Comparison of ENCODE assay signal across 8 cellular contexts in genomic region chr12:52582971-52583456, GRCh38. TPM values are rescaled to one million over a fixed set of nuclear protein-coding genes. Genes with fewer than 3 reads are reported as not detected.
DNase-seq lines count a peak whose midpoint lies in the region; ATAC-seq and TF ChIP-seq lines count a peak whose summit lies in the region.

No MANE protein-coding gene starts in this region.

- DNase-seq in DND-41: peak; percentile 47
- peak; percentile 82 for DNase-seq in LoVo (ENCODE audit: low spot score)
- DNase-seq in SHP77 treated with DMSO at 0.1 percent for 48 hours (lab: John Stamatoyannopoulos, UW): peak; percentile 28
- DNase-seq in activated naive CD4-positive, alpha-beta T cell treated with anti-CD3 and anti-CD28 coated beads, Interleukin-2, amount 10 ng/mL, durations not matched to agents 7 days and 5 days: peak; percentile 81
- DNase-seq in glomerular visceral epithelial cell (ENCODE audit: extremely low spot score): peak; percentile 60
- DNase-seq in trophoblast cell: peak; percentile 50 to 86
- DNase-seq in upper lobe of right lung: peak; percentile 66

- H3K27me3 ChIP-seq in DND-41 (ENCODE audit: insufficient read depth, low read length, poor library complexity): peaks cover 12% of the 10 kb centered on the region
- H3K27me3 ChIP-seq in trophoblast cell (ENCODE audit: insufficient read depth, low read length): no peaks in the 10 kb centered on the region
- H3K27me3 ChIP-seq in upper lobe of right lung: no peaks in the 10 kb centered on the region

- no peak overlapping the region for H3K14ac ChIP-seq in trophoblast cell (ENCODE audit: low read length)

- CTCF ChIA-PET in activated naive CD4-positive, alpha-beta T cell treated with anti-CD3 and anti-CD28 coated beads, Interleukin-2, amount 10 ng/mL, durations not matched to agents 7 days and 5 days (lab: Charles Lee): interaction anchor here (0.9 to 14.2 kb wide), 18 partner anchors 9 to 398 kb away, joined by 3 to 244 read pairs (median 3); partner anchors contain the start of genes KRT3 and KRT74

- H4K12ac ChIP-seq in trophoblast cell (ENCODE audit: low read depth, low read length): no peak overlapping the region

- H2BK120ac ChIP-seq in trophoblast cell (ENCODE audit: insufficient read depth, low read length, poor library complexity): no peak overlapping the region

- WGBS in trophoblast cell (ENCODE audit: extremely low coverage, insufficient coverage, insufficient read length): no CpG with 5 or more reads among the region's 7 CpGs

- H3K27me3 Mint-ChIP-seq in activated naive CD4-positive, alpha-beta T cell treated with anti-CD3 and anti-CD28 coated beads, Interleukin-2, amount 10 ng/mL, durations not matched to agents 7 days and 5 days: peaks cover 34% of the 10 kb centered on the region

- H3K4me1 Mint-ChIP-seq in activated naive CD4-positive, alpha-beta T cell treated with anti-CD3 and anti-CD28 coated beads, Interleukin-2, amount 10 ng/mL, durations not matched to agents 7 days and 5 days: peaks cover 42% of the 10 kb centered on the region

- H3K79me2 ChIP-seq in DND-41 (ENCODE audit: insufficient read depth, low read length) (no peaks in the 10 kb centered on the region), trophoblast cell (ENCODE audit: control insufficient read depth, insufficient read depth, low read length, poor library complexity) (no peaks in the 10 kb centered on the region)

- no peaks in the 10 kb centered on the region for H3K79me1 ChIP-seq in trophoblast cell (ENCODE audit: low read length)

- no peak overlapping the region for H3K27ac ChIP-seq in DND-41 (ENCODE audit: low read length)
- H3K27ac ChIP-seq in trophoblast cell (ENCODE audit: low read depth, low read length): no peak overlapping the region
- H3K27ac ChIP-seq in upper lobe of right lung: no peak overlapping the region

- H3K18ac ChIP-seq in trophoblast cell (ENCODE audit: low read length): no peak overlapping the region

- H2AFZ ChIP-seq in DND-41 (ENCODE audit: low read depth, low read length): no peak overlapping the region
- H2AFZ ChIP-seq in trophoblast cell (ENCODE audit: insufficient read depth, low read length, poor library complexity): no peak overlapping the region

- no peak overlapping the region for H2BK5ac ChIP-seq in trophoblast cell (ENCODE audit: low read depth, low read length, poor library complexity)

- H4K91ac ChIP-seq in trophoblast cell (ENCODE audit: low read depth, low read length): no peak overlapping the region

- H3K9me3 Mint-ChIP-seq in activated naive CD4-positive, alpha-beta T cell treated with anti-CD3 and anti-CD28 coated beads, Interleukin-2, amount 10 ng/mL, durations not matched to agents 7 days and 5 days: no peaks in the 10 kb centered on the region

- TF ChIP-seq CTCF in DND-41 (IDR thresholded peaks at IDR 0.05; ENCODE audit: borderline replicate concordance, extremely low read depth, low read length, poor library complexity, severe bottlenecking) (peak; percentile 74), upper lobe of right lung (IDR thresholded peaks at IDR 0.05) (peak; percentile 68)

- H2AK5ac ChIP-seq in trophoblast cell (ENCODE audit: low read length): no peak overlapping the region

- H3K4me3 ChIP-seq in DND-41 (ENCODE audit: low read depth in 1 of 2, low read length in 2 of 2) (no peak overlapping the region), trophoblast cell (ENCODE audit: low read depth, low read length) (no peak overlapping the region), upper lobe of right lung (no peak overlapping the region)

- peak overlapping the region; percentile 19 for H2BK12ac ChIP-seq in trophoblast cell (ENCODE audit: low read length)

- no peaks in the 10 kb centered on the region for H3K4me1 ChIP-seq in DND-41 (ENCODE audit: insufficient read depth, low read length)
- peaks cover 0 to 5% of the 10 kb centered on the region in 2 experiments for H3K4me1 ChIP-seq in trophoblast cell (ENCODE audit: control insufficient read depth in 1 of 2, insufficient read depth in 2 of 2, low read length in 2 of 2)
- no peaks in the 10 kb centered on the region for H3K4me1 ChIP-seq in upper lobe of right lung

- no peak overlapping the region for H3K4me2 ChIP-seq in DND-41 (ENCODE audit: insufficient read depth, low read length)
- H3K4me2 ChIP-seq in trophoblast cell (ENCODE audit: low read length): no peak overlapping the region

- H3K36me3 ChIP-seq in DND-41 (ENCODE audit: insufficient read depth, low read length) (no peaks in the 10 kb centered on the region), trophoblast cell (ENCODE audit: control insufficient read depth in 1 of 2, insufficient read depth in 2 of 2, low read length in 2 of 2) (no peaks in the 10 kb centered on the region), upper lobe of right lung (no peaks in the 10 kb centered on the region)

- no peak overlapping the region for H3K9ac ChIP-seq in DND-41 (ENCODE audit: low read depth, low read length)
- H3K9ac ChIP-seq in trophoblast cell (ENCODE audit: low read length): no peak overlapping the region

- no peak overlapping the region for H4K8ac ChIP-seq in trophoblast cell (ENCODE audit: low read depth, low read length)

- ATAC-seq in DND-41 (ENCODE audit: insufficient read depth, low read depth) (peak; percentile 74), upper lobe of right lung (peak; percentile 90), HG03521 (IDR thresholded peaks at IDR 0.05; ENCODE audit: unreplicated experiment) (no peak)

- no peaks in the 10 kb centered on the region for H3K36me3 Mint-ChIP-seq in activated naive CD4-positive, alpha-beta T cell treated with anti-CD3 and anti-CD28 coated beads, Interleukin-2, amount 10 ng/mL, durations not matched to agents 7 days and 5 days

- no peaks in the 10 kb centered on the region for H3K9me3 ChIP-seq in DND-41 (ENCODE audit: insufficient read depth, low read length, severe bottlenecking)
- peaks cover 1% of the 10 kb centered on the region for H3K9me3 ChIP-seq in trophoblast cell (ENCODE audit: insufficient read depth, low read depth, low read length)
- no peaks in the 10 kb centered on the region for H3K9me3 ChIP-seq in upper lobe of right lung

- H4K20me1 ChIP-seq in DND-41 (ENCODE audit: insufficient read depth, low read length): no peaks in the 10 kb centered on the region

- intact Hi-C loops in upper lobe of right lung (cut with DNase I): no loop called here

- no peak overlapping the region for H3K4ac ChIP-seq in trophoblast cell (ENCODE audit: low read depth, low read length)

- H3K4me3 Mint-ChIP-seq in activated naive CD4-positive, alpha-beta T cell treated with anti-CD3 and anti-CD28 coated beads, Interleukin-2, amount 10 ng/mL, durations not matched to agents 7 days and 5 days: no peak overlapping the region

- H3K23ac ChIP-seq in trophoblast cell (ENCODE audit: low read length): no peak overlapping the region

- no peak overlapping the region for H3K27ac Mint-ChIP-seq in activated naive CD4-positive, alpha-beta T cell treated with anti-CD3 and anti-CD28 coated beads, Interleukin-2, amount 10 ng/mL, durations not matched to agents 7 days and 5 days

RNA-seq across cellular contexts. Expression of gene KRT74, which starts 9.4 kb away (rescaled TPM):
- polyA plus RNA-seq in trophoblast cell (2013): 0.11 and 0.12 TPM in 2 replicates
- not detected for total RNA-seq in upper lobe of right lung

RNA-seq across cellular contexts. Expression of gene KRT72, which starts 18.2 kb away (rescaled TPM):
- polyA plus RNA-seq in trophoblast cell (2013): not detected in 2 replicates
- not detected for total RNA-seq in upper lobe of right lung

RNA-seq across cellular contexts. Expression of gene KRT71, which starts 30.1 kb away (rescaled TPM):
- 0.07 and 0.11 TPM in 2 replicates for polyA plus RNA-seq in trophoblast cell (2013)
- not detected for total RNA-seq in upper lobe of right lung

RNA-seq across cellular contexts. Expression of gene KRT73, which starts 35.3 kb away (rescaled TPM):
- not detected in 2 replicates for polyA plus RNA-seq in trophoblast cell (2013)
- total RNA-seq in upper lobe of right lung: 0.52 TPM

Comparison
In these comparisons a context has a peak if more than half of its experiments do, and no peak if none do; other contexts are left out.
1. DNase-seq: peak in every context shown above with its lines; median percentile 82 in LoVo; 81 in activated naive CD4-positive, alpha-beta T cell treated with anti-CD3 and anti-CD28 coated beads, Interleukin-2, amount 10 ng/mL, durations not matched to agents 7 days and 5 days; 68 in trophoblast cell; 66 in upper lobe of right lung; 60 in glomerular visceral epithelial cell; 47 in DND-41; 28 in SHP77 treated with DMSO at 0.1 percent for 48 hours.